Comparison of ENCODE assay signal across 8 cellular contexts in the genomic region with DNA sequence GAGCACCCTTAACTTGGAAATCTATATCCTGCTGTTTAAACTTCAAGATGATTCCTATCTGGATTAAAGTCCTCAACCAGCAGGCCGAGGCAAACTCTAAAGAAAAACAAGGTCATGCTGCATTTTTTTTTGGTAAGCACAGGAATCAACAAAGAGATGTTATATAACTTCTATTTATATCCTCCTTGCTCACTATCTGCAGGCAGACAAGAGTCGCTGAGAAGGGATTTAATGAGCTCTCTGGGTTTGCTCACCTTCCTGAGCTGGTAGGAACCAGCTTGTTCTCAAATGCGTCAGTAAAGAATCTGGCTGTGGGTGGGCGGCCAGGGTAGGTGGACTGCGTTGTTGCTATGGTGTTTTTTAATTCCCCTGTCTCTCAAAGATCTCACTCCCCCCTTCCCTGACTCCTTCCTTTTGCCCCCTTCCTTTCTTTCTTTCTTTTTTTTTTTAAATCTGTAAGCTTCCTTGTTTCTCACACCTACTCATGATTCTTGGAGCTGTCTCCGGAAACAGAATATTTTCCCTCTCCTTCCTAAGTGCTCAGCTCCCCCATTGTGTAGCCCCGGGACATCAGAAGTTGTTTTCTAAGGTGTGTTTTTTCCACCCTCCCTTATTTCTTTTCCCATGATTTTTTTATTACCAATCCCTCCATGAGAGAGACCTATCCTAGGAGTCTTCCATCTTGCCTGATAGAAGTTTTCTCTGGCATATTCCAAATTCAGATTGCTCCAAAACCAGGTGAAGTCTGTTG.
DNase-seq lines count a peak whose midpoint lies in the region; ATAC-seq and TF ChIP-seq lines count a peak whose summit lies in the region.

No MANE protein-coding gene starts in this region.

- peak; percentile 75 for DNase-seq in HFFc6
- no peak for DNase-seq in activated naive CD8-positive, alpha-beta T cell treated with anti-CD3 and anti-CD28 coated beads, Interleukin-2, amount 10 ng/mL, durations not matched to agents 7 days and 5 days
- DNase-seq in immature natural killer cell = peak; percentile 51 to 68 (median 52)
- DNase-seq in sigmoid colon = peak; percentile 81
- no peak for DNase-seq in activated gamma-delta T cell treated with Interleukin-2 at 50 U/mL for 16 hours
- DNase-seq in H4 (ENCODE audit: low spot score) = no peak

- POLR2A ChIA-PET in activated naive CD8-positive, alpha-beta T cell treated with anti-CD3 and anti-CD28 coated beads, Interleukin-2, amount 10 ng/mL, durations not matched to agents 7 days and 5 days (lab: Charles Lee) = interaction anchor here (0.9 to 1.6 kb wide), 2 partner anchors 11 to 72 kb away, joined by 3 to 4 read pairs; no protein-coding TSS in a partner anchor

- TF ChIP-seq CTCF in HFFc6 (IDR thresholded peaks at IDR 0.05) (no peak), sigmoid colon (IDR thresholded peaks at IDR 0.05) (no peak)

- peaks cover 7% of the 10 kb centered on the region for H3K27me3 Mint-ChIP-seq in HFFc6 (ENCODE audit: insufficient read depth)
- H3K27me3 Mint-ChIP-seq in activated naive CD8-positive, alpha-beta T cell treated with anti-CD3 and anti-CD28 coated beads, Interleukin-2, amount 10 ng/mL, durations not matched to agents 7 days and 5 days = no peaks in the 10 kb centered on the region
- peaks cover 6 to 9% (median 8%) of the 10 kb centered on the region in 3 donors for H3K27me3 Mint-ChIP-seq in immature natural killer cell (ENCODE audit: low read depth in 3 of 3)

- intact Hi-C loops in sigmoid colon (cut with DNase I) = no loop called here

- H3K9me3 ChIP-seq in sigmoid colon = no peaks in the 10 kb centered on the region

- peaks cover 0 to 4% (median 0%) of the 10 kb centered on the region in 4 donors for H3K36me3 ChIP-seq in sigmoid colon

- no peaks in the 10 kb centered on the region for H3K27me3 ChIP-seq in sigmoid colon

- H3K4me1 Mint-ChIP-seq in HFFc6 (ENCODE audit: low read depth) (peaks cover 42% of the 10 kb centered on the region), immature natural killer cell (peaks cover 89 to 100% of the 10 kb centered on the region in 2 donors)
- peaks cover 52% of the 10 kb centered on the region for H3K4me1 Mint-ChIP-seq in activated naive CD8-positive, alpha-beta T cell treated with anti-CD3 and anti-CD28 coated beads, Interleukin-2, amount 10 ng/mL, durations not matched to agents 7 days and 5 days

- 44 to 55% methylated on average over 7 of the region's 7 CpGs for WGBS in sigmoid colon, 2 donors

- H3K4me3 ChIP-seq in sigmoid colon = no peak overlapping the region

- H3K36me3 Mint-ChIP-seq in HFFc6 (ENCODE audit: low read depth) (peaks cover 8% of the 10 kb centered on the region), immature natural killer cell (peaks cover 3 to 25% (median 12%) of the 10 kb centered on the region in 3 donors)
- H3K36me3 Mint-ChIP-seq in activated naive CD8-positive, alpha-beta T cell treated with anti-CD3 and anti-CD28 coated beads, Interleukin-2, amount 10 ng/mL, durations not matched to agents 7 days and 5 days = peaks cover 76% of the 10 kb centered on the region

- H3K27ac Mint-ChIP-seq in HFFc6 (peak overlapping the region; percentile 48; the same call in 1 of the 2 replicates), immature natural killer cell (peak overlapping the region; percentile 55 to 93 (median 91))
- peak overlapping the region; percentile 14 for H3K27ac Mint-ChIP-seq in activated naive CD8-positive, alpha-beta T cell treated with anti-CD3 and anti-CD28 coated beads, Interleukin-2, amount 10 ng/mL, durations not matched to agents 7 days and 5 days

- TF ChIP-seq POLR2A in sigmoid colon (IDR thresholded peaks at IDR 0.05) = no peak

- H3K4me1 ChIP-seq in sigmoid colon = peaks cover 0 to 60% (median 41%) of the 10 kb centered on the region in 4 donors

- no peak for ATAC-seq in activated naive CD8-positive, alpha-beta T cell treated with anti-CD3 and anti-CD28 coated beads, Interleukin-2, amount 10 ng/mL, durations not matched to agents 7 days and 5 days (ENCODE audit: low read depth)
- ATAC-seq in GM21529 (IDR thresholded peaks at IDR 0.05; ENCODE audit: unreplicated experiment) (no peak), GM18517 (IDR thresholded peaks at IDR 0.05; ENCODE audit: unreplicated experiment) (no peak)

- H3K4me3 Mint-ChIP-seq in HFFc6 = peak overlapping the region; percentile 34; the same call in 1 of the 2 replicates
- H3K4me3 Mint-ChIP-seq in activated naive CD8-positive, alpha-beta T cell treated with anti-CD3 and anti-CD28 coated beads, Interleukin-2, amount 10 ng/mL, durations not matched to agents 7 days and 5 days = peak overlapping the region; percentile 2
- peak overlapping the region; percentile 53 to 72 (median 65) for H3K4me3 Mint-ChIP-seq in immature natural killer cell

- H3K27ac ChIP-seq in sigmoid colon = peak overlapping the region; percentile 68 to 88 (median 84)

- TF ChIP-seq EP300 in sigmoid colon (IDR thresholded peaks at IDR 0.05) = peak; percentile 37 to 86 (median 76)

- H3K9me3 Mint-ChIP-seq in HFFc6 = no peaks in the 10 kb centered on the region
- H3K9me3 Mint-ChIP-seq in activated naive CD8-positive, alpha-beta T cell treated with anti-CD3 and anti-CD28 coated beads, Interleukin-2, amount 10 ng/mL, durations not matched to agents 7 days and 5 days = peaks cover 6% of the 10 kb centered on the region
- H3K9me3 Mint-ChIP-seq in immature natural killer cell = peaks cover 0 to 3% (median 0%) of the 10 kb centered on the region in 6 donors

Comparison
In these comparisons a context has a peak if more than half of its experiments do, and no peak if none do; other contexts are left out.
1. DNase-seq: peak in HFFc6 (single experiment), immature natural killer cell (3 of 3) and sigmoid colon (single experiment); none in activated naive CD8-positive, alpha-beta T cell treated with anti-CD3 and anti-CD28 coated beads, Interleukin-2, amount 10 ng/mL, durations not matched to agents 7 days and 5 days (single experiment), activated gamma-delta T cell treated with Interleukin-2 at 50 U/mL for 16 hours (single experiment) and H4 (single experiment).
2. H3K27ac Mint-ChIP-seq: peak in every context shown above with its lines; median percentile 91 in immature natural killer cell; 48 in HFFc6; 14 in activated naive CD8-positive, alpha-beta T cell treated with anti-CD3 and anti-CD28 coated beads, Interleukin-2, amount 10 ng/mL, durations not matched to agents 7 days and 5 days.
3. H3K4me3 Mint-ChIP-seq: peak in every context shown above with its lines; median percentile 65 in immature natural killer cell; 34 in HFFc6; 2 in activated naive CD8-positive, alpha-beta T cell treated with anti-CD3 and anti-CD28 coated beads, Interleukin-2, amount 10 ng/mL, durations not matched to agents 7 days and 5 days.